Comparison of ENCODE assay signal across 8 cellular contexts in the genomic region with DNA sequence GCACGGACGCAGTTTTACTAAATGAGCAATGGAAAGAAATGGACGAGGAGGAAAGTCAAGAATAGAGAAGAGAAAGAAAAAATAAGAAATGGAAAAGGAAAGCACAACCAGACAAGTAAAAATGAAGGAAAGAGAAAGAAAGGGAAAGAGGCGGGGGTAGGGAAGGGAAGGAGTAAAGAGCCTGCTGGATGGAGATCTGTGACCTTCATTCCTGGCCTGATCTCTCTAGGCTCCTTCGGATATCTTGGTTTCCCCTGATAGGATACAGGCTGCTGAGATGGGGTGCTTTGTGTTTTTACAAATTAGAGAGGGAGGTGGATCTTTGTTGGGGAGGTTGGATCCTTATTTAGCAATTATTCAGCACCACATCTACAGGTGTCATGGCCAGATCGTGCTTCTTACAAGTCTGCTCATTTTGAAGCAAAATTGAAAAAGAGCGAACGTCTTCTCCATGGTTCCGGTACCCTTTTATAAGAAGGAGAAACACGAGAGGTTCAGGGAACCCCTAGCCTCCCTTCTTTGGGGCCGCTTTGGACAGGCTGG. TPM values are rescaled to one million over a fixed set of nuclear protein-coding genes. Genes with fewer than 3 reads are reported as not detected.
DNase-seq lines count a peak whose midpoint lies in the region; ATAC-seq and TF ChIP-seq lines count a peak whose summit lies in the region.

No MANE protein-coding gene starts in this region.

- peak; percentile 50 for DNase-seq in NCI-H1694 treated with DMSO at 0.1 percent for 48 hours (lab: John Stamatoyannopoulos, UW)
- no peak for DNase-seq in NCI-H1694 (lab: John Stamatoyannopoulos, UW)
- no peak for DNase-seq in stimulated activated naive CD8-positive, alpha-beta T cell treated with anti-CD3 and anti-CD28 coated beads, Interleukin-15, amount 100 ng/mL, for 72 hours
- DNase-seq in G401 (ENCODE audit: low spot score) = no peak
- DNase-seq in central memory CD4-positive, alpha-beta T cell = no peak

- peaks cover 54% of the 10 kb centered on the region for H3K27me3 Mint-ChIP-seq in stimulated activated naive CD8-positive, alpha-beta T cell treated with anti-CD3 and anti-CD28 coated beads, Interleukin-15, amount 100 ng/mL, for 72 hours

- H3K4me3 Mint-ChIP-seq in stimulated activated naive CD8-positive, alpha-beta T cell treated with anti-CD3 and anti-CD28 coated beads, Interleukin-15, amount 100 ng/mL, for 72 hours = peak overlapping the region; percentile 93 to 96

- peak overlapping the region; percentile 49 for H3K4me3 ChIP-seq in iPS-11a (ENCODE audit: low read depth, low read length)

- in situ Hi-C loops in G401 (cut with HindIII; ENCODE audit: low sequenced_read_pairs) = no loop called here

- no peaks in the 10 kb centered on the region for H3K9me3 Mint-ChIP-seq in stimulated activated naive CD8-positive, alpha-beta T cell treated with anti-CD3 and anti-CD28 coated beads, Interleukin-15, amount 100 ng/mL, for 72 hours

- H3K27ac Mint-ChIP-seq in stimulated activated naive CD8-positive, alpha-beta T cell treated with anti-CD3 and anti-CD28 coated beads, Interleukin-15, amount 100 ng/mL, for 72 hours = peak overlapping the region in 1 of 2 donors; percentile 89

- H3K4me1 Mint-ChIP-seq in stimulated activated naive CD8-positive, alpha-beta T cell treated with anti-CD3 and anti-CD28 coated beads, Interleukin-15, amount 100 ng/mL, for 72 hours = peaks cover 46% of the 10 kb centered on the region

- peak; percentile 21; the same call in 2 of the 3 replicates for ATAC-seq in SK-N-SH treated with all-trans-retinoic acid at 6 μM for 48 hours
- ATAC-seq in stimulated activated naive CD8-positive, alpha-beta T cell treated with anti-CD3 and anti-CD28 coated beads, Interleukin-15, amount 100 ng/mL, for 72 hours = peak; percentile 3
- ATAC-seq in HG02798 (IDR thresholded peaks at IDR 0.05; ENCODE audit: poor library complexity, unreplicated experiment) = no peak

TF ChIP-seq in SK-N-SH treated with all-trans-retinoic acid at 6 μM for 48 hours, 23 proteins besides CTCF, POLR2A, EP300 and RAD21:
- no peak for TF ChIP-seq TCF4 (CRISPR knock-in tag; IDR thresholded peaks at IDR 0.05; ENCODE audit: borderline replicate concordance)
- TF ChIP-seq ZNF70 (CRISPR knock-in tag; IDR thresholded peaks at IDR 0.05) = no peak

RNA-seq across cellular contexts. Expression of a gene that starts 0.8 kb away (rescaled TPM):
- total RNA-seq in G401 (2014; rRNA removed; shearing (Covaris generic)) = not detected in 2 replicates
